In genomic region chr1:200263203-200263602, GRCh38 we compare ENCODE assay signal across 1 cellular context.
TF ChIP-seq lines count a peak whose summit lies in the region.

No MANE protein-coding gene starts in this region.

TF ChIP-seq in HepG2, 621 proteins besides CTCF, POLR2A, EP300 and RAD21 (continued from another document and continues in another):
- TF ChIP-seq SNAPC4 (CRISPR knock-in tag; IDR thresholded peaks at IDR 0.05): no peak
- no peak for TF ChIP-seq ZNF619 (CRISPR knock-in tag; IDR thresholded peaks at IDR 0.05)
- peak; percentile 85 for TF ChIP-seq SMYD3 (CRISPR knock-in tag; IDR thresholded peaks at IDR 0.05)
- 0 out of 2 replicates have a peak, but pooled peaks have one; percentile 56 for TF ChIP-seq KMT2B (CRISPR knock-in tag; IDR thresholded peaks at IDR 0.05)
- TF ChIP-seq RBFOX2 (IDR thresholded peaks at IDR 0.05; ENCODE audit: low read depth, low read length): no peak
- peak; percentile 64 for TF ChIP-seq ZNF574 (CRISPR knock-in tag; IDR thresholded peaks at IDR 0.05)
- TF ChIP-seq HMGXB4 (CRISPR knock-in tag; IDR thresholded peaks at IDR 0.05; ENCODE audit: borderline replicate concordance in 1 of 2, low read depth in 1 of 2): no peak; a peak in 1 of 4 replicates
- TF ChIP-seq ZFP36L1 (CRISPR knock-in tag; IDR thresholded peaks at IDR 0.05): 0 out of 2 replicates have a peak, but pooled peaks have one; percentile 34
- no peak for TF ChIP-seq ZNF451 (CRISPR knock-in tag; IDR thresholded peaks at IDR 0.05)
- peak; percentile 49; the same call in 1 of the 2 replicates for TF ChIP-seq ZNF331 (CRISPR knock-in tag; IDR thresholded peaks at IDR 0.05)
- TF ChIP-seq KIAA2018 (CRISPR knock-in tag; IDR thresholded peaks at IDR 0.05; ENCODE audit: borderline replicate concordance): no peak
- TF ChIP-seq ZNF335 (CRISPR knock-in tag; IDR thresholded peaks at IDR 0.05): no peak
- TF ChIP-seq ZBTB25 (CRISPR knock-in tag; IDR thresholded peaks at IDR 0.05): peak; percentile 60; the same call in 1 of the 2 replicates
- peak; percentile 65 for TF ChIP-seq PHF5A (CRISPR knock-in tag; IDR thresholded peaks at IDR 0.05; ENCODE audit: low read depth, unreplicated experiment)
- no peak for TF ChIP-seq ZFAT (CRISPR knock-in tag; conservative IDR thresholded peaks at IDR 0.05)
- no peak for TF ChIP-seq RFX5 (IDR thresholded peaks at IDR 0.05; ENCODE audit: low read depth, low read length)
- no peak for TF ChIP-seq SUZ12 (IDR thresholded peaks at IDR 0.05; ENCODE audit: low read depth, low read length)
- TF ChIP-seq CEBPZ (IDR thresholded peaks at IDR 0.05; ENCODE audit: low read length): no peak
- TF ChIP-seq ZNF382 (CRISPR knock-in tag; IDR thresholded peaks at IDR 0.05; ENCODE audit: borderline replicate concordance): no peak
- no peak for TF ChIP-seq ZNF724P (CRISPR knock-in tag; IDR thresholded peaks at IDR 0.05; ENCODE audit: borderline replicate concordance)
- no peak for TF ChIP-seq DZIP1 (CRISPR knock-in tag; IDR thresholded peaks at IDR 0.05)
- TF ChIP-seq HOMEZ (CRISPR knock-in tag; IDR thresholded peaks at IDR 0.05; ENCODE audit: low read depth): peak; percentile 56
- TF ChIP-seq ERF (CRISPR knock-in tag; IDR thresholded peaks at IDR 0.05): peak; percentile 82
